ENCODE assay signal across 29 cellular contexts in genomic region chr5:161256957-161257356, GRCh38.
"Had no signal": no experiment of that assay in that cellular context is flagged by ENCODE, and none has a peak within 500 bp of the region (broad histone marks: within the 10 kb centered on the region; RNA-seq: fewer than 3 reads in every experiment).

No MANE protein-coding gene starts in this region.

- H3K4me1 ChIP-seq: esophagus squamous epithelium, heart right ventricle, left lung, psoas muscle, sigmoid colon, thyroid gland had no signal

- H3K27me3 ChIP-seq: esophagus squamous epithelium, heart right ventricle, left lung, ovary, sigmoid colon, stomach, thyroid gland had no signal

- H3K9me3 Mint-ChIP-seq: effector memory CD8-positive, alpha-beta T cell; nephron; stimulated activated effector memory CD8-positive, alpha-beta T cell treated with anti-CD3 and anti-CD28 coated beads, Interleukin-12 subunit alpha, Interleukin-12 subunit beta, amount 100 ng/mL, for 72 hours had no signal

- ATAC-seq: effector memory CD8-positive, alpha-beta T cell; heart right ventricle; left cardiac atrium; left lung; naive thymus-derived CD4-positive, alpha-beta T cell; psoas muscle; right cardiac atrium; stimulated activated effector memory CD8-positive, alpha-beta T cell treated with anti-CD3 and anti-CD28 coated beads, Interleukin-12 subunit alpha, Interleukin-12 subunit beta, amount 100 ng/mL, for 72 hours had no signal

- H3K9me3 ChIP-seq: esophagus squamous epithelium, heart right ventricle, left lung, ovary, psoas muscle, sigmoid colon, stomach, thyroid gland had no signal

- H3K4me1 Mint-ChIP-seq: nephron; stimulated activated effector memory CD8-positive, alpha-beta T cell treated with anti-CD3 and anti-CD28 coated beads, Interleukin-12 subunit alpha, Interleukin-12 subunit beta, amount 100 ng/mL, for 72 hours had no signal

- H3K4me3 ChIP-seq: coronary artery, esophagus squamous epithelium, heart right ventricle, left lung, ovary, psoas muscle, sigmoid colon, stomach, thyroid gland had no signal

- H3K36me3 ChIP-seq: esophagus squamous epithelium, heart right ventricle, left lung, ovary, sigmoid colon, stomach, thyroid gland had no signal

- H3K27me3 Mint-ChIP-seq: effector memory CD8-positive, alpha-beta T cell had no signal

- DNase-seq: effector memory CD8-positive, alpha-beta T cell; erythroblast; esophagus squamous epithelium; foreskin melanocyte; glutamatergic neuron; heart right ventricle; hippocampal formation; left cardiac atrium; left lung; mesenchymal stem cell; midbrain; naive thymus-derived CD4-positive, alpha-beta T cell; occipital lobe; ovary; posterior cingulate gyrus; psoas muscle; right cardiac atrium; sigmoid colon; stimulated activated CD4-positive, alpha-beta T cell treated with anti-CD3 and anti-CD28 coated beads, Interleukin-2, amount 100 ng/mL, for 24 hours; stimulated activated CD4-positive, alpha-beta T cell treated with anti-CD3 and anti-CD28 coated beads, Interleukin-4, amount 100 ng/mL, for 24 hours; stimulated activated naive CD4-positive, alpha-beta T cell treated with Interleukin-2 at 50 U/mL for 16 hours; stomach; thyroid gland; trophoblast cell had no signal

- FAIRE-seq: endometrium, islet of Langerhans had no signal

- H3K27ac ChIP-seq: coronary artery, esophagus squamous epithelium, heart right ventricle, left lung, ovary, psoas muscle, sigmoid colon, stomach, thyroid gland had no signal

- H3K27ac Mint-ChIP-seq: effector memory CD8-positive, alpha-beta T cell; naive thymus-derived CD4-positive, alpha-beta T cell; nephron; stimulated activated effector memory CD8-positive, alpha-beta T cell treated with anti-CD3 and anti-CD28 coated beads, Interleukin-12 subunit alpha, Interleukin-12 subunit beta, amount 100 ng/mL, for 72 hours had no signal

- H3K4me3 Mint-ChIP-seq: effector memory CD8-positive, alpha-beta T cell; naive thymus-derived CD4-positive, alpha-beta T cell; nephron; stimulated activated effector memory CD8-positive, alpha-beta T cell treated with anti-CD3 and anti-CD28 coated beads, Interleukin-12 subunit alpha, Interleukin-12 subunit beta, amount 100 ng/mL, for 72 hours had no signal

- H3K36me3 Mint-ChIP-seq: naive thymus-derived CD4-positive, alpha-beta T cell; stimulated activated effector memory CD8-positive, alpha-beta T cell treated with anti-CD3 and anti-CD28 coated beads, Interleukin-12 subunit alpha, Interleukin-12 subunit beta, amount 100 ng/mL, for 72 hours had no signal
